Comparison of ENCODE assay signal across 9 cellular contexts in the genomic region with DNA sequence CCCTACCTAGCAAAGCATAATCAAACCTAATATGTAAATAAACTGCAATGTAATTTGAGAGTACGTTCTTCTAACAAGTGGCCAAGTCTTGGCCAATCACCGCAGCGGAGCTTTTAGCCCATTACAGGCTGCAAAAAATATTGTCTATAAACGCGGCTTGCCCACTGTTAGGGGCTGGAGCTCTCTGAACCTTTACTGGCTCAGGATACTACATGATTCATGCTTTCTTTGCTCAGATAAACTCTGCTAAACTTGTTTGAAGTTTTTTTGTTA. TPM values are rescaled to one million over a fixed set of nuclear protein-coding genes. Genes with fewer than 3 reads are reported as not detected.
A peak's percentile ranks its signal among the peaks of the same experiment; 100 is the strongest.
DNase-seq lines count a peak whose midpoint lies in the region; FAIRE-seq and TF ChIP-seq lines count a peak whose summit lies in the region.
"Had no signal": no experiment of that assay in that cellular context is flagged by ENCODE, and none has a peak within 500 bp of the region (broad histone marks: within the 10 kb centered on the region; RNA-seq: fewer than 3 reads in every experiment).

No MANE protein-coding gene starts in this region.

- H3K9me3 ChIP-seq in esophagus squamous epithelium (no peaks in the 10 kb centered on the region), testis (no peaks in the 10 kb centered on the region)

- 32 to 55% methylated on average over 5 of the region's 5 CpGs for WGBS in esophagus squamous epithelium, 2 donors
- 34 to 67% methylated on average over 5 of the region's 5 CpGs for WGBS in testis, 2 donors

- TF ChIP-seq POLR2A in esophagus squamous epithelium (IDR thresholded peaks at IDR 0.05): no peak
- no peak for TF ChIP-seq POLR2A in testis (IDR thresholded peaks at IDR 0.05)
- TF ChIP-seq POLR2A in H54 (IDR thresholded peaks at IDR 0.05; ENCODE audit: low read depth, low read length): no peak

- peaks cover 54% of the 10 kb centered on the region for H3K4me1 Mint-ChIP-seq in activated naive CD4-positive, alpha-beta T cell treated with anti-CD3 and anti-CD28 coated beads for 36 hours (ENCODE audit: low read depth)

- H3K9me3 Mint-ChIP-seq in activated naive CD4-positive, alpha-beta T cell treated with anti-CD3 and anti-CD28 coated beads for 36 hours: no peaks in the 10 kb centered on the region

- H3K27ac ChIP-seq in esophagus squamous epithelium: peak overlapping the region; percentile 82 to 94 (median 92)
- H3K27ac ChIP-seq in testis: peak overlapping the region in 1 of 2 donors; percentile 94

- no peak for TF ChIP-seq CTCF in esophagus squamous epithelium (IDR thresholded peaks at IDR 0.05)
- no peak for TF ChIP-seq CTCF in testis (IDR thresholded peaks at IDR 0.05)

- no peaks in the 10 kb centered on the region for H3K27me3 Mint-ChIP-seq in activated naive CD4-positive, alpha-beta T cell treated with anti-CD3 and anti-CD28 coated beads for 36 hours (ENCODE audit: low read depth)

- peak overlapping the region; percentile 7 for H3K4me3 Mint-ChIP-seq in activated naive CD4-positive, alpha-beta T cell treated with anti-CD3 and anti-CD28 coated beads for 36 hours

- no peak for DNase-seq in activated naive CD4-positive, alpha-beta T cell treated with anti-CD3 and anti-CD28 coated beads for 36 hours
- DNase-seq in activated naive CD4-positive, alpha-beta T cell treated with anti-CD3 and anti-CD28 coated beads, Interleukin-2, amount 50 U/mL, for 16 hours: no peak
- DNase-seq in NCI-H69 (lab: John Stamatoyannopoulos, UW): peak; percentile 43
- no peak for DNase-seq in esophagus squamous epithelium (lab: John Stamatoyannopoulos, UW)
- no peak for DNase-seq in testis
- DNase-seq in ACHN: no peak
- no peak for DNase-seq in NCI-H82 (lab: John Stamatoyannopoulos, UW)
- DNase-seq in H54 (ENCODE audit: insufficient read length, low spot score): no peak
- DNase-seq: T-helper 9 cell had no signal

- in situ Hi-C loops in ACHN (cut with HindIII; ENCODE audit: low pct_ligation_motif_present, low pct_unique_long_range_greater_than_20kb, low sequenced_read_pairs): no loop called here

- H3K27me3 ChIP-seq in esophagus squamous epithelium: no peaks in the 10 kb centered on the region
- no peaks in the 10 kb centered on the region for H3K27me3 ChIP-seq in testis

- intact Hi-C loops in activated naive CD4-positive, alpha-beta T cell treated with anti-CD3 and anti-CD28 coated beads for 36 hours (cut with micrococcal nuclease): loop anchor here (1.0 to 10.0 kb wide), 8 partner anchors 42 to 1674 kb away; partner anchors contain the start of genes AIMP1, CYP2U1, OSTC and PAPSS1
- intact Hi-C loops in esophagus squamous epithelium (cut with DNase I): no loop called here
- intact Hi-C loops in testis (cut with DNase I; ENCODE audit: low total_unique reads): no loop called here

- H3K36me3 ChIP-seq in esophagus squamous epithelium (no peaks in the 10 kb centered on the region), testis (ENCODE audit: low read depth, missing control alignments) (no peaks in the 10 kb centered on the region)

- peak overlapping the region in 3 of 4 donors; percentile 67 to 88 (median 82) for H3K4me3 ChIP-seq in esophagus squamous epithelium
- H3K4me3 ChIP-seq in testis: peak overlapping the region; percentile 78 to 97

- H3K36me3 Mint-ChIP-seq in activated naive CD4-positive, alpha-beta T cell treated with anti-CD3 and anti-CD28 coated beads for 36 hours (ENCODE audit: low read depth): peaks cover 3% of the 10 kb centered on the region

- CTCF ChIA-PET in activated naive CD4-positive, alpha-beta T cell treated with anti-CD3 and anti-CD28 coated beads for 36 hours (lab: Charles Lee): no interaction called here

- H3K27ac Mint-ChIP-seq in activated naive CD4-positive, alpha-beta T cell treated with anti-CD3 and anti-CD28 coated beads for 36 hours: no peak overlapping the region

- no peak for FAIRE-seq in H54 (lab: Jason Lieb, UNC)

- H3K4me1 ChIP-seq in esophagus squamous epithelium (peaks cover 7 to 61% (median 26%) of the 10 kb centered on the region in 3 donors), testis (peaks cover 23% of the 10 kb centered on the region)

RNA-seq across cellular contexts. Expression of gene HADH, which starts 1.0 kb away (rescaled TPM):
- total RNA-seq in activated naive CD4-positive, alpha-beta T cell treated with anti-CD3 and anti-CD28 coated beads for 36 hours: 10 to 100 TPM; 56.1 to 57.6 TPM
- 10 to 100 TPM; 26.8 to 46.5 (median 38.1) TPM for total RNA-seq in esophagus squamous epithelium
- total RNA-seq in testis: 10 to 100 TPM; 65.6 to 71.2 TPM
- polyA plus RNA-seq in testis (ENCODE audit: insufficient read depth, low read depth, low replicate concordance): 73.8 TPM

RNA-seq across cellular contexts. Expression of gene CYP2U1, which starts 57.4 kb away (rescaled TPM):
- 1 to 10 TPM; 1.5 to 1.8 TPM for total RNA-seq in activated naive CD4-positive, alpha-beta T cell treated with anti-CD3 and anti-CD28 coated beads for 36 hours
- total RNA-seq in esophagus squamous epithelium (1 to 10 TPM; 1.8 to 8.4 (median 4.5) TPM), testis (1 to 10 TPM; 7.7 to 8.5 TPM)
- 6.9 TPM for polyA plus RNA-seq in testis (ENCODE audit: insufficient read depth, low read depth, low replicate concordance)
